ENCODE assay signal across 8 cellular contexts in the genomic region with DNA sequence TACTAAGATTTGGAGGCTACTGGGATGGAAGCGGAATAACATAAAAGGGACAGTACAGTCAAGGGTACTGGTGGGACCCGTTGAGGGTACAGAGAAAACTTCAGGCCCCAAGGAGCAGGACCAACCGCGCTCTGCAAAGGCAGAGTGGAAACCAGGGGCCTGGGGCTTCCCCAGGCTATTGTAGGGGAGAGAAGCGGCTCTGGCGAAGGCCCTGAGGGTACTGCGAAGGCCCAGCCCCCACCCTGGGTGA. TPM values are rescaled to one million over a fixed set of nuclear protein-coding genes. Genes with fewer than 3 reads are reported as not detected.
DNase-seq lines count a peak whose midpoint lies in the region; ATAC-seq and TF ChIP-seq lines count a peak whose summit lies in the region.
"Had no signal": no experiment of that assay in that cellular context is flagged by ENCODE, and none has a peak within 500 bp of the region (broad histone marks: within the 10 kb centered on the region; RNA-seq: fewer than 3 reads in every experiment).

No MANE protein-coding gene starts in this region.

- ATAC-seq in RWPE2 (ENCODE audit: low read depth) (peak; percentile 1; the same call in 1 of the 3 replicates), HG02870 (IDR thresholded peaks at IDR 0.05; ENCODE audit: unreplicated experiment) (no peak)

- peak overlapping the region; percentile 93 for H3K9ac ChIP-seq in skeletal muscle satellite cell (ENCODE audit: low read depth, low read length)

- no peaks in the 10 kb centered on the region for H3K9me3 ChIP-seq in RWPE2 (ENCODE audit: severe bottlenecking)
- no peaks in the 10 kb centered on the region for H3K9me3 ChIP-seq in skeletal muscle satellite cell (replicated peaks; ENCODE audit: low read length)

- H3K36me3 ChIP-seq in RWPE2 (ENCODE audit: low read depth) (peaks cover 43% of the 10 kb centered on the region), skeletal muscle satellite cell (ENCODE audit: insufficient read depth, low read length) (peaks cover 49% of the 10 kb centered on the region)

- H3K4me1 ChIP-seq in RWPE2 (ENCODE audit: insufficient read depth, poor library complexity, severe bottlenecking) (peaks cover 14% of the 10 kb centered on the region), skeletal muscle satellite cell (ENCODE audit: control insufficient read depth, insufficient read depth, low read length) (peaks cover 49% of the 10 kb centered on the region)

- no peak for TF ChIP-seq CTCF in RWPE2 (IDR thresholded peaks at IDR 0.05; ENCODE audit: poor library complexity, severe bottlenecking)

- H3K4me3 ChIP-seq in RWPE2 (ENCODE audit: severe bottlenecking) (peak overlapping the region; percentile 54), skeletal muscle satellite cell (ENCODE audit: low read length) (peak overlapping the region; percentile 86)

- peak overlapping the region; percentile 92 for H3K27ac ChIP-seq in RWPE2 (ENCODE audit: poor library complexity, severe bottlenecking)
- H3K27ac ChIP-seq in epithelial cell of prostate = peak overlapping the region; percentile 73

- no peaks in the 10 kb centered on the region for H3K27me3 ChIP-seq in RWPE2 (ENCODE audit: insufficient read depth, poor library complexity, severe bottlenecking)
- no peaks in the 10 kb centered on the region for H3K27me3 ChIP-seq in skeletal muscle satellite cell (ENCODE audit: control insufficient read depth, insufficient read depth, low read length)

- peak overlapping the region; percentile 97 for H3K4me2 ChIP-seq in skeletal muscle satellite cell (ENCODE audit: low read length)

- DNase-seq in RWPE2 (ENCODE audit: low spot score) (no peak), epithelial cell of prostate (ENCODE audit: low read depth, low spot score) (no peak), NCI-H2081 (lab: John Stamatoyannopoulos, UW) (no peak)
- DNase-seq in activated effector memory CD4-positive, alpha-beta T cell treated with Interleukin-2 at 50 U/mL for 16 hours = no peak
- DNase-seq: NCI-H524 treated with DMSO at 0.1 percent for 48 hours had no signal

RNA-seq across cellular contexts. Expression of gene TPM2, which starts 0.4 kb away (rescaled TPM):
- 601 and 847 TPM in 2 replicates for total RNA-seq in skeletal muscle satellite cell (2012; rRNA removed)

RNA-seq across cellular contexts. Expression of gene CA9, which starts 15.5 kb away (rescaled TPM):
- 3.0 and 6.1 TPM in 2 replicates for total RNA-seq in skeletal muscle satellite cell (2012; rRNA removed)
- total RNA-seq: glomerular endothelial cell had no signal

RNA-seq across cellular contexts. Expression of gene ARHGEF39, which starts 24.3 kb away (rescaled TPM):
- 1.8 and 3.7 TPM in 2 replicates for total RNA-seq in skeletal muscle satellite cell (2012; rRNA removed)

RNA-seq across cellular contexts. Expression of gene CCDC107, which starts 31.2 kb away (rescaled TPM):
- total RNA-seq in skeletal muscle satellite cell (2012; rRNA removed) = 10.9 and 16.6 TPM in 2 replicates

RNA-seq across cellular contexts. Expression of gene RMRP, which starts 31.5 kb away (rescaled TPM):
- total RNA-seq in skeletal muscle satellite cell (2012; rRNA removed) = 116,564 and 213,110 TPM in 2 replicates
